In the genomic region with DNA sequence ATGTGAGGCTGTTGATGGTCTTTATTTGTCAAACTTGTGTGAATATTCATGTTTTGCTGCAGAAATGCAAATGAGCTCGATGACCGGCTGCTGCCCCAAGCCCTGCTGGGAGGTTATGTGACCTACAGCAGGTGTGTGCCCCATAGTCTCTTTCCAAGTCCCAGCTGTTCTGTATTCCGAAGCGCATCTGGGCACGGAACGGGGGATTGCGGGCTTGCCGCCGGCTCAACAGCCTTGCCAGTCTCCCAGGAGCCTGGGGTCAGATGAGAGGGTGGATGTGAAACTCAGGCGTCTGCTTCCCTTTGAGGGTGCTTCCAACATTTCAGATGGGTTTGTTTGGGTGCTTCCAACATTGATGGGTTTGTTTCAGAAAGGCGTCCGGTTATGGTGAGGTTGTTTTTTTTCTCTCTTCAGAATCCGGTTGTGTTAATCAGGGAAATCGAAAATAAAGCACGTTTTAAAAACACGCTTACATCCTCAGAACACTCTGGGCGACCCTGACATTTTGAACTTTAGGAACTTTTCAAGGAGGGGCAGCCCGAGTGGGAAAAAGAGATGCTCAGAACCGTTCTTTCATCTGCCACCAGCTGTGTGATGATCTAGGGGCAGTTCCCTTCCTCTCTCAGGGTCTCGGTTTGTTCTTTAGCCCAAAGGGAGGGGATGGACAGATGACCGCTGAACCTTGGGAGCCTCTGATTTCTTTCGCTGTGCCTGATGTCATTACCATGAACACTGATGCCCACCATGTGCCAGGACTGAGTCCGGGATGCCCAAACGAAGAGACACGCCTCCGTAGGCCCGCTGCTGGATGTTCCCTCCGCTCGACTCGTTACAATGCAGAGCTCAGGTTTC, we compare ENCODE assay signal across 1 cellular context.
TF ChIP-seq lines count a peak whose summit lies in the region.

No MANE protein-coding gene starts in this region.

TF ChIP-seq in SK-N-SH treated with all-trans-retinoic acid at 6 μM for 48 hours, 23 proteins besides CTCF, POLR2A, EP300 and RAD21 (continued from another document):
- TF ChIP-seq, protein P1, sequence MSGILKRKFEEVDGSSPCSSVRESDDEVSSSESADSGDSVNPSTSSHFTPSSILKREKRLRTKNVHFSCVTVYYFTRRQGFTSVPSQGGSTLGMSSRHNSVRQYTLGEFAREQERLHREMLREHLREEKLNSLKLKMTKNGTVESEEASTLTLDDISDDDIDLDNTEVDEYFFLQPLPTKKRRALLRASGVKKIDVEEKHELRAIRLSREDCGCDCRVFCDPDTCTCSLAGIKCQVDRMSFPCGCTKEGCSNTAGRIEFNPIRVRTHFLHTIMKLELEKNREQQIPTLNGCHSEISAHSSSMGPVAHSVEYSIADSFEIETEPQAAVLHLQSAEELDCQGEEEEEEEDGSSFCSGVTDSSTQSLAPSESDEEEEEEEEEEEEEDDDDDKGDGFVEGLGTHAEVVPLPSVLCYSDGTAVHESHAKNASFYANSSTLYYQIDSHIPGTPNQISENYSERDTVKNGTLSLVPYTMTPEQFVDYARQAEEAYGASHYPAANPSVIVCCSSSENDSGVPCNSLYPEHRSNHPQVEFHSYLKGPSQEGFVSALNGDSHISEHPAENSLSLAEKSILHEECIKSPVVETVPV (CRISPR knock-in tag; IDR thresholded peaks at IDR 0.05) = no peak
- TF ChIP-seq TCF4 (CRISPR knock-in tag; IDR thresholded peaks at IDR 0.05; ENCODE audit: borderline replicate concordance) = no peak
- TF ChIP-seq ZNF8 (CRISPR knock-in tag; IDR thresholded peaks at IDR 0.05) = no peak
